ENCODE assay signal across 9 cellular contexts in the genomic region with DNA sequence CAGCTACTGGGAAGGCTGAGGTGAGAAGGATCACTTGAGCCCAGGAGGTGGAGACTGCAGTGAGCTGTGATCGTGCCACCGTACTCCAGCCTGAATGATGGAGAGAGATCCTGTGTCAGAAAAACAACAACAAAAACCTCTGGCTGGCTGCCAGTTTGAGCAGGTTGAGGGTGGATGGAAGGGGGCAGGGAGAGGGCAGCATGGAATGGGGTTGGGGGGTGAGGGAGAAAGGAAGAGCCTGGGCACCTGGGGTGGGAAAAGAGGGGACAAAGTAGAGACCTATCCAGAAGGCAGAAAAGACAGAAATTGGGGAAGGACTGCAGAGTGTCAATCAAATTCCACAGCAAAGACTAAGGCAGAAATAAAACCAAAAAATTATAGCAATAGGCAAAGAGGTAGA. TPM values are rescaled to one million over a fixed set of nuclear protein-coding genes. Genes with fewer than 3 reads are reported as not detected.
DNase-seq lines count a peak whose midpoint lies in the region; ATAC-seq and TF ChIP-seq lines count a peak whose summit lies in the region.
"Had no signal": no experiment of that assay in that cellular context is flagged by ENCODE, and none has a peak within 500 bp of the region (broad histone marks: within the 10 kb centered on the region; RNA-seq: fewer than 3 reads in every experiment).

No MANE protein-coding gene starts in this region.

- H3K4me1 Mint-ChIP-seq in Caco-2 (ENCODE audit: low read depth, unreplicated experiment) (peaks cover 35% of the 10 kb centered on the region), mesothelial cell of epicardium (peaks cover 46% of the 10 kb centered on the region)
- peaks cover 42% of the 10 kb centered on the region for H3K4me1 Mint-ChIP-seq in activated T-helper 1 cell treated with anti-CD3 and anti-CD28 coated beads, Interleukin-12 subunit alpha, Interleukin-12 subunit beta, Interleukin-2, Interleukin-4 antibody, amounts not matched to agents 30 ng/mL and 10 ng/mL and 1 ng/mL, durations not matched to agents 14 hours and 24 hours and 36 hours (ENCODE audit: low read depth)

- DNase-seq in Caco-2 (no peak), mesothelial cell of epicardium (ENCODE audit: low spot score in 2 of 2, unreplicated experiment in 2 of 2) (no peak), COR-L47 (lab: John Stamatoyannopoulos, UW) (no peak), Ammon's horn (ENCODE audit: low spot score) (no peak)
- DNase-seq in activated T-helper 1 cell treated with anti-CD3 and anti-CD28 coated beads, Interleukin-12 subunit alpha, Interleukin-12 subunit beta, Interleukin-2, Interleukin-4 antibody, amounts not matched to agents 30 ng/mL and 10 ng/mL and 1 ng/mL, durations not matched to agents 14 hours and 24 hours and 36 hours (ENCODE audit: low spot score): no peak
- DNase-seq: central memory CD4-positive, alpha-beta T cell had no signal

- intact Hi-C loops in Caco-2 (cut with micrococcal nuclease; ENCODE audit: unreplicated experiment): no loop called here
- intact Hi-C loops in activated T-helper 1 cell treated with anti-CD3 and anti-CD28 coated beads, Interleukin-12 subunit alpha, Interleukin-12 subunit beta, Interleukin-2, Interleukin-4 antibody, amounts not matched to agents 30 ng/mL and 10 ng/mL and 1 ng/mL, durations not matched to agents 14 hours and 24 hours and 36 hours (cut with micrococcal nuclease): loop anchor here (1.0 to 10.0 kb wide), 2 partner anchors 26 to 311 kb away; no protein-coding TSS in a partner anchor

- POLR2A ChIA-PET in Caco-2 (lab: Charles Lee): interaction anchor here (1.0 kb wide), 1 partner anchor 67 kb away, joined by 7 read pairs; a partner anchor contains a TSS

- peaks cover 100% of the 10 kb centered on the region for H3K36me3 Mint-ChIP-seq in Caco-2 (ENCODE audit: insufficient read depth, unreplicated experiment)
- peaks cover 66% of the 10 kb centered on the region for H3K36me3 Mint-ChIP-seq in activated T-helper 1 cell treated with anti-CD3 and anti-CD28 coated beads, Interleukin-12 subunit alpha, Interleukin-12 subunit beta, Interleukin-2, Interleukin-4 antibody, amounts not matched to agents 30 ng/mL and 10 ng/mL and 1 ng/mL, durations not matched to agents 14 hours and 24 hours and 36 hours (ENCODE audit: low read depth)
- peaks cover 15% of the 10 kb centered on the region for H3K36me3 Mint-ChIP-seq in mesothelial cell of epicardium

- H3K4me3 Mint-ChIP-seq in Caco-2 (ENCODE audit: unreplicated experiment) (peak overlapping the region; percentile 99), mesothelial cell of epicardium (peak overlapping the region; percentile 87)
- peak overlapping the region; percentile 95 for H3K4me3 Mint-ChIP-seq in activated T-helper 1 cell treated with anti-CD3 and anti-CD28 coated beads, Interleukin-12 subunit alpha, Interleukin-12 subunit beta, Interleukin-2, Interleukin-4 antibody, amounts not matched to agents 30 ng/mL and 10 ng/mL and 1 ng/mL, durations not matched to agents 14 hours and 24 hours and 36 hours

- ATAC-seq in GM19023 (IDR thresholded peaks at IDR 0.05; ENCODE audit: unreplicated experiment): no peak
- ATAC-seq in HG03354 (IDR thresholded peaks at IDR 0.05; ENCODE audit: poor library complexity, severe bottlenecking, unreplicated experiment): no peak

- no peaks in the 10 kb centered on the region for H3K27me3 Mint-ChIP-seq in Caco-2 (ENCODE audit: insufficient read depth, unreplicated experiment)
- no peaks in the 10 kb centered on the region for H3K27me3 Mint-ChIP-seq in activated T-helper 1 cell treated with anti-CD3 and anti-CD28 coated beads, Interleukin-12 subunit alpha, Interleukin-12 subunit beta, Interleukin-2, Interleukin-4 antibody, amounts not matched to agents 30 ng/mL and 10 ng/mL and 1 ng/mL, durations not matched to agents 14 hours and 24 hours and 36 hours (ENCODE audit: insufficient read depth)
- no peaks in the 10 kb centered on the region for H3K27me3 Mint-ChIP-seq in mesothelial cell of epicardium (ENCODE audit: low read depth)

- H3K36me3 ChIP-seq in Caco-2 (ENCODE audit: control insufficient read depth, insufficient read depth, low read length) (peaks cover 17% of the 10 kb centered on the region), KOPT-K1 (ENCODE audit: insufficient read depth, low read length) (peaks cover 76% of the 10 kb centered on the region)

- H3K9me3 Mint-ChIP-seq in Caco-2 (ENCODE audit: unreplicated experiment): no peaks in the 10 kb centered on the region
- H3K9me3 Mint-ChIP-seq in activated T-helper 1 cell treated with anti-CD3 and anti-CD28 coated beads, Interleukin-12 subunit alpha, Interleukin-12 subunit beta, Interleukin-2, Interleukin-4 antibody, amounts not matched to agents 30 ng/mL and 10 ng/mL and 1 ng/mL, durations not matched to agents 14 hours and 24 hours and 36 hours: no peaks in the 10 kb centered on the region
- no peaks in the 10 kb centered on the region for H3K9me3 Mint-ChIP-seq in mesothelial cell of epicardium

- H3K9me3 ChIP-seq in Caco-2 (no peaks in the 10 kb centered on the region), KOPT-K1 (ENCODE audit: insufficient read depth, low read length, poor library complexity, severe bottlenecking) (no peaks in the 10 kb centered on the region)

- peak overlapping the region; percentile 99 for H3K27ac Mint-ChIP-seq in Caco-2 (ENCODE audit: unreplicated experiment)
- H3K27ac Mint-ChIP-seq in activated T-helper 1 cell treated with anti-CD3 and anti-CD28 coated beads, Interleukin-12 subunit alpha, Interleukin-12 subunit beta, Interleukin-2, Interleukin-4 antibody, amounts not matched to agents 30 ng/mL and 10 ng/mL and 1 ng/mL, durations not matched to agents 14 hours and 24 hours and 36 hours: peak overlapping the region; percentile 92
- peak overlapping the region; percentile 91 for H3K27ac Mint-ChIP-seq in mesothelial cell of epicardium

- H3K27ac ChIP-seq in KOPT-K1 (ENCODE audit: low read depth, low read length, poor library complexity, severe bottlenecking): peak overlapping the region; percentile 93

- no peaks in the 10 kb centered on the region for H3K27me3 ChIP-seq in Caco-2 (replicated peaks; ENCODE audit: control insufficient read depth, insufficient read depth, low read length)

- CTCF ChIA-PET in Caco-2 (lab: Charles Lee): interaction anchor here (0.6 to 1.7 kb wide), 5 partner anchors 20 to 473 kb away, joined by 3 to 9 read pairs (median 3); a partner anchor contains a TSS

- H3K4me1 ChIP-seq in Caco-2: peaks cover 23% of the 10 kb centered on the region

- no peak overlapping the region for H3K4me3 ChIP-seq in Caco-2 (ENCODE audit: low read depth, low read length)

- TF ChIP-seq CTCF in Caco-2 (IDR thresholded peaks at IDR 0.05; ENCODE audit: insufficient read depth in 1 of 2, low read depth in 1 of 2, low read length in 1 of 2, severe bottlenecking in 1 of 2, unreplicated experiment in 1 of 2) (no peak), mesothelial cell of epicardium (IDR thresholded peaks at IDR 0.05; ENCODE audit: unreplicated experiment) (no peak)

- BruUV-seq in Caco-2 (replicated peaks; lab: Mats Ljungman, UMichigan): no TSS peak

RNA-seq across cellular contexts. Expression of a gene that starts 4.7 kb away (rescaled TPM):
- 497 and 512 TPM in 2 replicates for total RNA-seq in Caco-2 (2022)
- total RNA-seq in activated T-helper 1 cell treated with anti-CD3 and anti-CD28 coated beads, Interleukin-12 subunit alpha, Interleukin-12 subunit beta, Interleukin-2, Interleukin-4 antibody, amounts not matched to agents 30 ng/mL and 10 ng/mL and 1 ng/mL, durations not matched to agents 14 hours and 24 hours and 36 hours: 264 and 267 TPM in 2 replicates
- 45.3 to 49.3 TPM (median 48.4 TPM) in 3 replicates for total RNA-seq in mesothelial cell of epicardium

RNA-seq across cellular contexts. Expression of a gene that starts 37.4 kb away (rescaled TPM):
- 151 and 162 TPM in 2 replicates for total RNA-seq in Caco-2 (2022)
- total RNA-seq in activated T-helper 1 cell treated with anti-CD3 and anti-CD28 coated beads, Interleukin-12 subunit alpha, Interleukin-12 subunit beta, Interleukin-2, Interleukin-4 antibody, amounts not matched to agents 30 ng/mL and 10 ng/mL and 1 ng/mL, durations not matched to agents 14 hours and 24 hours and 36 hours: 106 and 116 TPM in 2 replicates
- total RNA-seq in mesothelial cell of epicardium: 122 to 126 TPM (median 124 TPM) in 3 replicates

RNA-seq across cellular contexts. Expression of a gene that starts 37.8 kb away (rescaled TPM):
- total RNA-seq in Caco-2 (2022) (30.6 and 33.1 TPM in 2 replicates), mesothelial cell of epicardium (34.3 to 40.6 TPM (median 37.0 TPM) in 3 replicates)
- 25.1 and 26.6 TPM in 2 replicates for total RNA-seq in activated T-helper 1 cell treated with anti-CD3 and anti-CD28 coated beads, Interleukin-12 subunit alpha, Interleukin-12 subunit beta, Interleukin-2, Interleukin-4 antibody, amounts not matched to agents 30 ng/mL and 10 ng/mL and 1 ng/mL, durations not matched to agents 14 hours and 24 hours and 36 hours
